ENCODE assay signal across 7 cellular contexts in genomic region chr3:70358978-70359580, GRCh38.
DNase-seq lines count a peak whose midpoint lies in the region; ATAC-seq and TF ChIP-seq lines count a peak whose summit lies in the region.

No MANE protein-coding gene starts in this region.

- H3K9me3 ChIP-seq in adipocyte (ENCODE audit: control insufficient read depth, low read length): peaks cover 8% of the 10 kb centered on the region

- no peak overlapping the region for H3K27ac Mint-ChIP-seq in activated naive CD4-positive, alpha-beta T cell treated with anti-CD3 and anti-CD28 coated beads, Interleukin-2, amount 10 ng/mL, durations not matched to agents 7 days and 5 days

- H3K36me3 Mint-ChIP-seq in activated naive CD4-positive, alpha-beta T cell treated with anti-CD3 and anti-CD28 coated beads, Interleukin-2, amount 10 ng/mL, durations not matched to agents 7 days and 5 days: no peaks in the 10 kb centered on the region

- no peaks in the 10 kb centered on the region for H3K4me1 Mint-ChIP-seq in activated naive CD4-positive, alpha-beta T cell treated with anti-CD3 and anti-CD28 coated beads, Interleukin-2, amount 10 ng/mL, durations not matched to agents 7 days and 5 days

- H3K9me3 Mint-ChIP-seq in activated naive CD4-positive, alpha-beta T cell treated with anti-CD3 and anti-CD28 coated beads, Interleukin-2, amount 10 ng/mL, durations not matched to agents 7 days and 5 days: no peaks in the 10 kb centered on the region

- no peak overlapping the region for H3K9ac ChIP-seq in adipocyte (ENCODE audit: low read length)

- H3K4me3 Mint-ChIP-seq in activated naive CD4-positive, alpha-beta T cell treated with anti-CD3 and anti-CD28 coated beads, Interleukin-2, amount 10 ng/mL, durations not matched to agents 7 days and 5 days: no peak overlapping the region

- no peaks in the 10 kb centered on the region for H3K27me3 ChIP-seq in adipocyte (replicated peaks; ENCODE audit: control insufficient read depth, insufficient read depth, low read length)

- H3K27me3 Mint-ChIP-seq in activated naive CD4-positive, alpha-beta T cell treated with anti-CD3 and anti-CD28 coated beads, Interleukin-2, amount 10 ng/mL, durations not matched to agents 7 days and 5 days: no peaks in the 10 kb centered on the region

- DNase-seq in GM10266 (ENCODE audit: extremely low spot score): peak; percentile 3
- DNase-seq in HuH-7.5 (ENCODE audit: low spot score): peak; percentile 1
- DNase-seq in adipocyte (ENCODE audit: low read depth): peak; percentile 61
- peak; percentile 45 for DNase-seq in kidney tubule cell (ENCODE audit: low spot score)
- DNase-seq in NCI-H446 treated with DMSO at 0.1 percent for 48 hours (lab: John Stamatoyannopoulos, UW): no peak
- DNase-seq in activated naive CD4-positive, alpha-beta T cell treated with anti-CD3 and anti-CD28 coated beads, Interleukin-2, amount 10 ng/mL, durations not matched to agents 7 days and 5 days: no peak

- H3K36me3 ChIP-seq in adipocyte (ENCODE audit: control insufficient read depth, insufficient read depth, low read length, severe bottlenecking): no peaks in the 10 kb centered on the region

- peak; percentile 54 for TF ChIP-seq CTCF in GM10266 (IDR thresholded peaks at IDR 0.05; ENCODE audit: control insufficient read depth, insufficient read depth, low read depth, missing control alignments)

- H3K4me3 ChIP-seq in adipocyte (ENCODE audit: low read length): no peak overlapping the region

- H3K4me1 ChIP-seq in adipocyte (ENCODE audit: control insufficient read depth, insufficient read depth, low read length): no peaks in the 10 kb centered on the region

- CTCF ChIA-PET in activated naive CD4-positive, alpha-beta T cell treated with anti-CD3 and anti-CD28 coated beads, Interleukin-2, amount 10 ng/mL, durations not matched to agents 7 days and 5 days (lab: Charles Lee): interaction anchor here (1.2 to 1.5 kb wide), 2 partner anchors 17 to 269 kb away, joined by 4 to 5 read pairs; no protein-coding TSS in a partner anchor

- ATAC-seq in GM21529 (IDR thresholded peaks at IDR 0.05; ENCODE audit: unreplicated experiment): no peak

Comparison
In these comparisons a context has a peak if more than half of its experiments do, and no peak if none do; other contexts are left out.
1. DNase-seq: peak in GM10266 (single experiment), HuH-7.5 (single experiment), adipocyte (single experiment) and kidney tubule cell (single experiment); none in NCI-H446 treated with DMSO at 0.1 percent for 48 hours (single experiment) and activated naive CD4-positive, alpha-beta T cell treated with anti-CD3 and anti-CD28 coated beads, Interleukin-2, amount 10 ng/mL, durations not matched to agents 7 days and 5 days (single experiment).